Comparison of ENCODE assay signal across 1 cellular context in the genomic region with DNA sequence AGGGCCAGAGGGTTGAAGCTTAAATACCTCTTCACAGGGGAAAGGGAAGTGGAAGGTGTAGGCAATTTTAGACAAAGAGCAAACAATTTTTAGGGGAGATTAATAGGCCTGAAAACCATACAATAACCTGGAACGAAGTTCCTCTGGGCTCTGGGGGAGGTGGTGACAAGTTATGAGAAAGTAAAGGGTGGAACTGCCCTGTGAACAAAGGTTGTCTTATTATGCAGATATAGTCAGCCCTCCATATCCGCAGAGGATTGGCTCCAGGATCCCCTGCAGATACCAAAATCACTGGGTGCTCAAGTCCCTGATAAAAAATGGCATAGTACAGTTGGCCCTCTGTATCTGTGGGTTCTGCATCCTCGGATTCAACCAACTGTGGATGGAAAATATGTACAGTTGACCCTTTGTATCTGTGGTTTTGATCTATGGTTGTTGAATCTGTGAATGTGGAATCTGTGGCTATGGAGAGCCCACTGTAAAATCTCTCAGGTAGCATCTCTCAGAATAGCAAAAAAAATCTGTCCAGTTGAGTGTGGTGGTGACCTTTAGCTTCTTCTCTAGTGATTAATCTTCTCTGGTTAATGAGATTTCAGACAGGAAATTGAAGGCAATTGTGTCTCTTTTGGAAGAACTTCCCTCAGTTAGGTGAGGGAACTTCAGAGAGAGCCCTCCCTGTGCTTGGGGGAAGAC.
TF ChIP-seq lines count a peak whose summit lies in the region.

No MANE protein-coding gene starts in this region.

TF ChIP-seq in K562, 482 proteins besides CTCF, POLR2A, EP300 and RAD21 (continued from another document):
- TF ChIP-seq MEIS2 (IDR thresholded peaks at IDR 0.05; ENCODE audit: partially characterized antibody) (peak; percentile 73), NBN (IDR thresholded peaks at IDR 0.05; ENCODE audit: low read depth) (no peak), MEF2A (IDR thresholded peaks at IDR 0.05; ENCODE audit: control insufficient read depth, low read depth, low read length) (peak; percentile 20; the same call in 1 of the 2 replicates), SIN3A (IDR thresholded peaks at IDR 0.05; ENCODE audit: borderline replicate concordance in 2 of 2, control insufficient read depth in 1 of 2, low read depth in 2 of 2, low read length in 2 of 2) (no peak), ZBTB17 (CRISPR knock-in tag; IDR thresholded peaks at IDR 0.05) (no peak), CCNT2 (IDR thresholded peaks at IDR 0.05; ENCODE audit: borderline replicate concordance, extremely low read depth, insufficient read length, low read depth, low read length) (peak; percentile 24), ZNF444 (CRISPR knock-in tag; IDR thresholded peaks at IDR 0.05) (no peak), ESRRA (IDR thresholded peaks at IDR 0.05; ENCODE audit: borderline replicate concordance, low read depth) (peak; percentile 72; the same call in 1 of the 2 replicates), HDAC1 (IDR thresholded peaks at IDR 0.05) (peak in 1 of 2 experiments; percentile 74; a peak in 2 of 4 replicates)
- TF ChIP-seq, protein P1, sequence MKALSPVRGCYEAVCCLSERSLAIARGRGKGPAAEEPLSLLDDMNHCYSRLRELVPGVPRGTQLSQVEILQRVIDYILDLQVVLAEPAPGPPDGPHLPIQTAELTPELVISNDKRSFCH (CRISPR knock-in tag; IDR thresholded peaks at IDR 0.05) = no peak
- TF ChIP-seq, protein P1 (tag; IDR thresholded peaks at IDR 0.05) = peak; percentile 44; the same call in 1 of the 2 replicates
- TF ChIP-seq, protein P2, sequence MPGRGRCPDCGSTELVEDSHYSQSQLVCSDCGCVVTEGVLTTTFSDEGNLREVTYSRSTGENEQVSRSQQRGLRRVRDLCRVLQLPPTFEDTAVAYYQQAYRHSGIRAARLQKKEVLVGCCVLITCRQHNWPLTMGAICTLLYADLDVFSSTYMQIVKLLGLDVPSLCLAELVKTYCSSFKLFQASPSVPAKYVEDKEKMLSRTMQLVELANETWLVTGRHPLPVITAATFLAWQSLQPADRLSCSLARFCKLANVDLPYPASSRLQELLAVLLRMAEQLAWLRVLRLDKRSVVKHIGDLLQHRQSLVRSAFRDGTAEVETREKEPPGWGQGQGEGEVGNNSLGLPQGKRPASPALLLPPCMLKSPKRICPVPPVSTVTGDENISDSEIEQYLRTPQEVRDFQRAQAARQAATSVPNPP (IDR thresholded peaks at IDR 0.05; ENCODE audit: borderline replicate concordance, insufficient read depth, insufficient read length) = no peak
- TF ChIP-seq, protein P3, sequence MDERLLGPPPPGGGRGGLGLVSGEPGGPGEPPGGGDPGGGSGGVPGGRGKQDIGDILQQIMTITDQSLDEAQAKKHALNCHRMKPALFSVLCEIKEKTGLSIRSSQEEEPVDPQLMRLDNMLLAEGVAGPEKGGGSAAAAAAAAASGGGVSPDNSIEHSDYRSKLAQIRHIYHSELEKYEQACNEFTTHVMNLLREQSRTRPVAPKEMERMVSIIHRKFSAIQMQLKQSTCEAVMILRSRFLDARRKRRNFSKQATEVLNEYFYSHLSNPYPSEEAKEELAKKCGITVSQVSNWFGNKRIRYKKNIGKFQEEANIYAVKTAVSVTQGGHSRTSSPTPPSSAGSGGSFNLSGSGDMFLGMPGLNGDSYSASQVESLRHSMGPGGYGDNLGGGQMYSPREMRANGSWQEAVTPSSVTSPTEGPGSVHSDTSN (CRISPR knock-in tag; IDR thresholded peaks at IDR 0.05; ENCODE audit: low read depth) = no peak
- TF ChIP-seq, protein P3 (tag; conservative IDR thresholded peaks at IDR 0.05; ENCODE audit: low read depth) = 0 out of 2 replicates have a peak, but pooled peaks have one; percentile 31
